ENCODE assay signal across 8 cellular contexts in the genomic region with DNA sequence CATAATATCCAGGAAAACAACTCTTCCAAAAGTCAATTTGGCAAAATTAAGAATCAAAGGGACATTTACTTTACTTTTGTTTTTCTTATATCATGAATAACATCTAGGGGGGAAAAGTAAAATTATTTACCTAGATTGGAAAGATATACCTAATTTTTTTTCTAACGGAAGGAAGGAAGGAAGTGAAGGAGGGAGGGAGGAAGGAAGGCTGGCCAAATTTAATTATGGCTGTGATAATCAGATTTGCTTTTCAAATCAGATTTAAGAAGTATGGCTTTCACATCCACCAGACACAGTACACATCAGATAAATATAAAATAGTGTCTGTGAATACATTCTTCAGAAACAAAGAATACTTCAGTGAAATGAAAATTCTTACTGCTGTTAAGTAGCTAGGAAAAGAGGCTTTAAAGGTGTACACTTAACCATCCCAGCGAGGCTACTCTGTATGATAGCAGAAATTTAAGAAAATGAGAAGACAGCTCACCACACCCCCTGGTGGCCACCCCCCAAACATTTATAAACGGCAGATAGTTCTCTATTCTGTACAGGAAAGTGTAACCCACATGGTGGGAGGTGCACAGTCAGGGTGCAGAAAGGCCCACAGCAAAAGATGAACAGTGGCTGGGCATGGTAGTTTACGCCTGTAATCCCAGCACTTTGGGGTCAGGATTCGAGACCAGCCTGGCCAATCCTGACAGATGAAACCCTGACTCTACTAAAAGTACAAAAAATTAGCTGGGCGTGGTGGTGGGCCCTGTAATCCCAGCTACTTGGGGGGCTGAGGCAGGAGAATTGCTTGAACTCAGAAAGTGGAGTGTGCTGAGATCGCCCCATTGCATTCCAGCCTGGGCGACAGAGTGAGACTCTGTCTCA.
DNase-seq lines count a peak whose midpoint lies in the region; ATAC-seq and TF ChIP-seq lines count a peak whose summit lies in the region.

No MANE protein-coding gene starts in this region.

- H3K79me2 ChIP-seq in SU-DHL-6 (ENCODE audit: insufficient read depth, low read length) = no peaks in the 10 kb centered on the region

- peak; percentile 94 to 98 for ATAC-seq in activated naive CD4-positive, alpha-beta T cell treated with anti-CD3 and anti-CD28 coated beads, Interleukin-2, amount 50 U/mL, for 72 hours
- ATAC-seq in Right ventricle myocardium superior (ENCODE audit: poor library complexity) = peak; percentile 97

- no peaks in the 10 kb centered on the region for H3F3A ChIP-seq in SU-DHL-6 (ENCODE audit: insufficient read depth)

- H2AFZ ChIP-seq in SU-DHL-6 (ENCODE audit: low read depth, low read length, severe bottlenecking) = no peak overlapping the region

- peak overlapping the region; percentile 9 for H3K4me2 ChIP-seq in SU-DHL-6 (ENCODE audit: low read depth, low read length, poor library complexity, severe bottlenecking)

- no peak overlapping the region for H3K27ac ChIP-seq in SU-DHL-6 (ENCODE audit: low read depth, low read length)
- H3K27ac ChIP-seq in vagina = no peak overlapping the region

- no peaks in the 10 kb centered on the region for H3K9me3 Mint-ChIP-seq in activated naive CD4-positive, alpha-beta T cell treated with anti-CD3 and anti-CD28 coated beads, Interleukin-2, amount 50 U/mL, for 72 hours

- H3K27me3 ChIP-seq in SU-DHL-6 (ENCODE audit: low read length) = no peaks in the 10 kb centered on the region
- no peaks in the 10 kb centered on the region for H3K27me3 ChIP-seq in vagina

- no peaks in the 10 kb centered on the region for H3K9me2 ChIP-seq in SU-DHL-6 (replicated peaks; ENCODE audit: insufficient read depth, low read length)

- DNase-seq in NCI-H2081 (lab: John Stamatoyannopoulos, UW) = peak; percentile 21 to 29
- DNase-seq in NCI-H2081 treated with DMSO at 0.1 percent for 48 hours (lab: John Stamatoyannopoulos, UW) = no peak
- DNase-seq in M059J (ENCODE audit: low read depth) = peak; percentile 42
- peak; percentile 61 to 80 for DNase-seq in activated naive CD4-positive, alpha-beta T cell treated with anti-CD3 and anti-CD28 coated beads, Interleukin-2, amount 50 U/mL, for 72 hours (ENCODE audit: low spot score in 2 of 2)
- peak; percentile 80 for DNase-seq in Right ventricle myocardium superior
- DNase-seq in putamen (ENCODE audit: low spot score) = peak; percentile 68
- no peak for DNase-seq in vagina (ENCODE audit: extremely low spot score in 2 of 2)

- H3K36me3 Mint-ChIP-seq in activated naive CD4-positive, alpha-beta T cell treated with anti-CD3 and anti-CD28 coated beads, Interleukin-2, amount 50 U/mL, for 72 hours = no peaks in the 10 kb centered on the region

- H4K20me1 ChIP-seq in SU-DHL-6 (ENCODE audit: low read depth, low read length) = no peaks in the 10 kb centered on the region

- TF ChIP-seq POLR2A in vagina (IDR thresholded peaks at IDR 0.05) = no peak

- H3K9ac ChIP-seq in SU-DHL-6 (ENCODE audit: low read length) = no peak overlapping the region

- peak overlapping the region; percentile 35 to 55 for H3K27ac Mint-ChIP-seq in activated naive CD4-positive, alpha-beta T cell treated with anti-CD3 and anti-CD28 coated beads, Interleukin-2, amount 50 U/mL, for 72 hours

- H3K4me1 ChIP-seq in vagina = peaks cover 4% of the 10 kb centered on the region

- TF ChIP-seq CTCF in SU-DHL-6 (IDR thresholded peaks at IDR 0.05; ENCODE audit: insufficient read depth, low read length, poor library complexity, severe bottlenecking) (peak; percentile 78), vagina (IDR thresholded peaks at IDR 0.05) (peak; percentile 64 to 86 (median 72))

- intact Hi-C loops in Right ventricle myocardium superior (cut with DNase I) = loop anchor here (5.0 kb wide), 1 partner anchor 142 kb away; no protein-coding TSS in a partner anchor
- intact Hi-C loops in vagina (cut with DNase I) = loop anchor here (5.0 kb wide), 1 partner anchor 147 kb away; no protein-coding TSS in a partner anchor

- H3K36me3 ChIP-seq in SU-DHL-6 (ENCODE audit: low read length) = no peaks in the 10 kb centered on the region
- H3K36me3 ChIP-seq in vagina = no peaks in the 10 kb centered on the region

- H3K4me3 ChIP-seq in SU-DHL-6 (ENCODE audit: insufficient read depth, low read length, poor library complexity, severe bottlenecking) (no peak overlapping the region), vagina (no peak overlapping the region)

- H3K9me3 ChIP-seq in SU-DHL-6 (ENCODE audit: insufficient read depth, low read length) (no peaks in the 10 kb centered on the region), vagina (no peaks in the 10 kb centered on the region)

Comparison
In these comparisons a context has a peak if more than half of its experiments do, and no peak if none do; other contexts are left out.
1. DNase-seq: peak in NCI-H2081 (2 of 2), M059J (single experiment), activated naive CD4-positive, alpha-beta T cell treated with anti-CD3 and anti-CD28 coated beads, Interleukin-2, amount 50 U/mL, for 72 hours (2 of 2), Right ventricle myocardium superior (single experiment) and putamen (single experiment); none in NCI-H2081 treated with DMSO at 0.1 percent for 48 hours (single experiment) and vagina (0 of 2).